In the genomic region with DNA sequence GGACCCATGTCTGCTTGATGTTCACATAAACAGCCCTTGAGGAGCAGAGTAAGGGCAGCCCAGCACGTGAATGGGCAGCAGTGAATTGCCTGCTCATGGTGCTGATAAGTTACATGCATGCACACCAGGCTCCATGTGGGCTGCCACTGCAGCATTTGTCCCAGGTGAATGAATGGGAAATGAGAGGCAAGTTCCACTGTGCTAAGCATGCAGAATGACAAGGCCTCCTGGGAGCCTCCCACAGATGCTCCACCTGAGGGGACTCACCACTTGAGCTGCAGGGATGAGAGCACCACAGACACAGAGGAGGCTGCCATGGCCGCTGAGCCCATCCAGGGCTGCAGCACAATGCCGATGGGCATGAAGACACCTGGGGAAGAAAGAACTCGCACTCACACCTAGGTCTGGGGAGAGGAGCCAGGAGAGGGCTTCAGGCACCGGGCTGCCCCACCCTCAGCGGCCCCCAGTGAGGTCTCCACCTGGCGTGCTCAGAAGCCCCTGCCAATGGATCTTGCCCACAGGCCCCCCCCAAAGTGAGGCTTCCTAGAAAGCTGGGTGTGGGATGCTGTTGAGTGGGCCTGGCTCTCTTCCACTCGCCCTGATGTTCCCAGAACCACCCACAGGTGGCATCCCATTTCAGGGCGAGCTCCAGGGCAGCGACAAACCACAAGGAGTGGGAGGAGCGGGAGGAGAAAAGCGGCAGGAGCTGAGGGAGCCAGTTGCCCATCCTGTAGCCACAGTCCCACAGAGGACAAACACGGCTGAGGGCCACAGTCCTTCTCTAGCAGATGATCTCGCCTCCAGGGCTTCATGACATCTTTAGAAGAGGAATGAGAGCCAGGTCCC, we compare ENCODE assay signal across 11 cellular contexts.
A peak's percentile ranks its signal among the peaks of the same experiment; 100 is the strongest.
DNase-seq lines count a peak whose midpoint lies in the region; ATAC-seq, FAIRE-seq and TF ChIP-seq lines count a peak whose summit lies in the region.
"Had no signal": no experiment of that assay in that cellular context is flagged by ENCODE, and none has a peak within 500 bp of the region (broad histone marks: within the 10 kb centered on the region; RNA-seq: fewer than 3 reads in every experiment).

No MANE protein-coding gene starts in this region.

- H3K4me3 ChIP-seq in right atrium auricular region (no peak overlapping the region), SK-N-SH (ENCODE audit: low read depth in 2 of 2, low read length in 1 of 2) (no peak overlapping the region), right cardiac atrium (ENCODE audit: low read length) (no peak overlapping the region)
- H3K4me3 ChIP-seq: upper lobe of left lung had no signal

- 62% methylated on average over 6 of the region's 14 CpGs for WGBS in SK-N-SH (ENCODE audit: low lambda C conversion rate)
- WGBS in right cardiac atrium = 77% methylated on average over 14 of the region's 14 CpGs

- TF ChIP-seq EP300 in SK-N-SH (IDR thresholded peaks at IDR 0.05; ENCODE audit: borderline replicate concordance in 1 of 2, low read depth in 1 of 2, low read length in 1 of 2) = no peak

- H3K9me3 ChIP-seq in right atrium auricular region (no peaks in the 10 kb centered on the region), SK-N-SH (no peaks in the 10 kb centered on the region), right cardiac atrium (ENCODE audit: control insufficient read depth, low read length) (no peaks in the 10 kb centered on the region)
- H3K9me3 ChIP-seq: upper lobe of left lung had no signal

- FAIRE-seq in urothelium cell line (lab: Jason Lieb, UNC) = no peak

- H2AFZ ChIP-seq in SK-N-SH (ENCODE audit: low read depth) = no peak overlapping the region
- H2AFZ ChIP-seq: parathyroid adenoma had no signal

- no peak for DNase-seq in Right ventricle myocardium inferior (ENCODE audit: missing footprints)
- no peak for DNase-seq in right atrium auricular region (ENCODE audit: low spot score)
- peak; percentile 49 for DNase-seq in SK-N-SH
- DNase-seq in right cardiac atrium = no peak
- DNase-seq in urothelium cell line (ENCODE audit: low spot score) = peak; percentile 61
- no peak for DNase-seq in amygdala (lab: John Stamatoyannopoulos, UW)
- no peak for DNase-seq in stimulated activated CD8-positive, alpha-beta memory T cell treated with anti-CD3 and anti-CD28 coated beads, Interleukin-4, amount 100 ng/mL, for 48 hours
- DNase-seq: effector memory CD4-positive, alpha-beta T cell; upper lobe of left lung had no signal

- peaks cover 21% of the 10 kb centered on the region for H3K36me3 ChIP-seq in right atrium auricular region
- H3K36me3 ChIP-seq in SK-N-SH (replicated peaks in 1 of 2; ENCODE audit: control insufficient read depth in 1 of 2, insufficient read depth in 2 of 2, low read length in 1 of 2) = no peaks in the 10 kb centered on the region

- no peaks in the 10 kb centered on the region for H3K79me2 ChIP-seq in SK-N-SH (ENCODE audit: insufficient read depth)
- H3K79me2 ChIP-seq: parathyroid adenoma had no signal

- H3K4me1 ChIP-seq in right atrium auricular region = no peaks in the 10 kb centered on the region
- H3K4me1 ChIP-seq in SK-N-SH (ENCODE audit: control insufficient read depth in 1 of 2, insufficient read depth in 2 of 2, low read depth in 1 of 2, low read length in 1 of 2) = no peaks in the 10 kb centered on the region
- H3K4me1 ChIP-seq in right cardiac atrium (ENCODE audit: control insufficient read depth, insufficient read depth, low read length) = no peaks in the 10 kb centered on the region
- H3K4me1 ChIP-seq: parathyroid adenoma, upper lobe of left lung had no signal

- TF ChIP-seq CTCF in right atrium auricular region (IDR thresholded peaks at IDR 0.05) = peak in 1 of 2 donors; percentile 50
- TF ChIP-seq CTCF in SK-N-SH (IDR thresholded peaks at IDR 0.05) = peak; percentile 34; the same call in 1 of the 2 replicates

- H3K27ac ChIP-seq in right atrium auricular region (no peak overlapping the region), SK-N-SH (ENCODE audit: low read depth in 2 of 2, low read length in 1 of 2) (no peak overlapping the region), right cardiac atrium (ENCODE audit: low read length) (no peak overlapping the region)
- H3K27ac ChIP-seq: parathyroid adenoma, upper lobe of left lung had no signal

- H3K27me3 ChIP-seq in right atrium auricular region = no peaks in the 10 kb centered on the region
- no peaks in the 10 kb centered on the region for H3K27me3 ChIP-seq in SK-N-SH (ENCODE audit: insufficient read depth)
- H3K27me3 ChIP-seq in right cardiac atrium (ENCODE audit: control insufficient read depth, insufficient read depth) = no peaks in the 10 kb centered on the region
- H3K27me3 ChIP-seq: upper lobe of left lung had no signal

- CTCF ChIA-PET in SK-N-SH (lab: Yijun Ruan, JAX) = interaction anchor here (0.7 to 1.7 kb wide), 6 partner anchors 9 to 261 kb away, joined by 3 to 5 read pairs (median 3); a partner anchor contains a TSS

- no peak for TF ChIP-seq RAD21 in SK-N-SH (IDR thresholded peaks at IDR 0.05; ENCODE audit: low read length)

- ATAC-seq in Right ventricle myocardium inferior (peak; percentile 10), right cardiac atrium (peak; percentile 56 to 58), GM21381 (IDR thresholded peaks at IDR 0.05; ENCODE audit: unreplicated experiment) (no peak)

- intact Hi-C loops in Right ventricle myocardium inferior (cut with DNase I) (no loop called here), right cardiac atrium (cut with DNase I) (no loop called here)

- POLR2A ChIA-PET in SK-N-SH (lab: Yijun Ruan, JAX) = no interaction called here

- H3K4me2 ChIP-seq in SK-N-SH = no peak overlapping the region

- no peaks in the 10 kb centered on the region for H3K9me2 ChIP-seq in SK-N-SH

- H3K9ac ChIP-seq in SK-N-SH = no peak overlapping the region
- H3K9ac ChIP-seq: parathyroid adenoma had no signal

- no peaks in the 10 kb centered on the region for H3F3A ChIP-seq in SK-N-SH (replicated peaks; ENCODE audit: insufficient read depth)

- H4K20me1 ChIP-seq in SK-N-SH (ENCODE audit: insufficient read depth) = no peaks in the 10 kb centered on the region

TF ChIP-seq in SK-N-SH, 30 proteins besides CTCF, POLR2A, EP300 and RAD21:
- TF ChIP-seq RFX5 (IDR thresholded peaks at IDR 0.05; ENCODE audit: low read length) (no peak), TEAD4 (IDR thresholded peaks at IDR 0.05; ENCODE audit: borderline replicate concordance, insufficient read depth) (no peak), YY1 (IDR thresholded peaks at IDR 0.05; ENCODE audit: low read depth) (no peak), RXRA (IDR thresholded peaks at IDR 0.05; ENCODE audit: borderline replicate concordance, low read depth) (no peak), EZH2phosphoT487 (IDR thresholded peaks at IDR 0.05; ENCODE audit: borderline replicate concordance, low read depth) (no peak)
- TF ChIP-seq, protein P1, sequence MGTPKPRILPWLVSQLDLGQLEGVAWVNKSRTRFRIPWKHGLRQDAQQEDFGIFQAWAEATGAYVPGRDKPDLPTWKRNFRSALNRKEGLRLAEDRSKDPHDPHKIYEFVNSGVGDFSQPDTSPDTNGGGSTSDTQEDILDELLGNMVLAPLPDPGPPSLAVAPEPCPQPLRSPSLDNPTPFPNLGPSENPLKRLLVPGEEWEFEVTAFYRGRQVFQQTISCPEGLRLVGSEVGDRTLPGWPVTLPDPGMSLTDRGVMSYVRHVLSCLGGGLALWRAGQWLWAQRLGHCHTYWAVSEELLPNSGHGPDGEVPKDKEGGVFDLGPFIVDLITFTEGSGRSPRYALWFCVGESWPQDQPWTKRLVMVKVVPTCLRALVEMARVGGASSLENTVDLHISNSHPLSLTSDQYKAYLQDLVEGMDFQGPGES (IDR thresholded peaks at IDR 0.05; ENCODE audit: low read depth, low read length) = no peak

Comparison
In these comparisons a context has a peak if more than half of its experiments do, and no peak if none do; other contexts are left out.
1. DNase-seq: peak in SK-N-SH (single experiment) and urothelium cell line (single experiment); none in Right ventricle myocardium inferior (single experiment), right atrium auricular region (single experiment), right cardiac atrium (0 of 3), amygdala (0 of 56) and stimulated activated CD8-positive, alpha-beta memory T cell treated with anti-CD3 and anti-CD28 coated beads, Interleukin-4, amount 100 ng/mL, for 48 hours (single experiment).